ENCODE assay signal across 13 cellular contexts in genomic region chr11:20041499-20041898, GRCh38.
"Had no signal": no experiment of that assay in that cellular context is flagged by ENCODE, and none has a peak within 500 bp of the region (broad histone marks: within the 10 kb centered on the region; RNA-seq: fewer than 3 reads in every experiment).

No MANE protein-coding gene starts in this region.

- H3K4me1 ChIP-seq: uterus had no signal

- DNase-seq: activated CD8-positive, alpha-beta memory T cell treated with anti-CD3 and anti-CD28 coated beads, Interleukin-2, amount 50 U/mL, for 4 hours; activated CD8-positive, alpha-beta T cell treated with anti-CD3 and anti-CD28 coated beads for 36 hours; activated naive CD4-positive, alpha-beta T cell treated with Interleukin-2 at 50 U/mL for 16 hours; activated naive CD8-positive, alpha-beta T cell treated with anti-CD3 and anti-CD28 coated beads, Interleukin-2, amount 50 U/mL, for 24 hours; central memory CD4-positive, alpha-beta T cell; cortex of kidney; effector CD8-positive, alpha-beta T cell; erythroblast; hypothalamus; left colon; T1000; thyroid gland; uterus had no signal

- H3K9me3 ChIP-seq: thyroid gland, uterus had no signal

- H3K27me3 ChIP-seq: thyroid gland, uterus had no signal

- H3K27ac ChIP-seq: thyroid gland had no signal

- H3K4me3 ChIP-seq: thyroid gland, uterus had no signal

- H3K36me3 ChIP-seq: uterus had no signal

- ATAC-seq: activated CD8-positive, alpha-beta T cell treated with anti-CD3 and anti-CD28 coated beads for 36 hours; left colon had no signal
